ENCODE assay signal across 8 cellular contexts in genomic region chr1:247331526-247332214, GRCh38. TPM values are rescaled to one million over a fixed set of nuclear protein-coding genes. Genes with fewer than 3 reads are reported as not detected.
DNase-seq lines count a peak whose midpoint lies in the region; ATAC-seq and TF ChIP-seq lines count a peak whose summit lies in the region.

TSS of gene ZNF496 (minus strand) at chr1:247331867. CDS start at chr1:247329578, 2,289 bp downstream.

- DNase-seq in BJ (ENCODE audit: low read depth) (peak; percentile 30), NCI-H446 treated with DMSO at 0.1 percent for 48 hours (lab: John Stamatoyannopoulos, UW) (peak; percentile 71), dermis microvascular lymphatic vessel endothelial cell (ENCODE audit: low read depth in 2 of 2) (peak; percentile 76 to 87)
- peak; percentile 41 for DNase-seq in activated CD4-positive, alpha-beta T cell treated with anti-CD3 and anti-CD28 coated beads, Interleukin-2, amount 10 ng/mL, durations not matched to agents 7 days and 5 days
- peak; percentile 57 for DNase-seq in stimulated activated CD4-positive, alpha-beta T cell treated with anti-CD3 and anti-CD28 coated beads, Interleukin-4, amount 100 ng/mL, for 24 hours

- H3K36me3 Mint-ChIP-seq in activated CD4-positive, alpha-beta T cell treated with anti-CD3 and anti-CD28 coated beads, Interleukin-2, amount 10 ng/mL, durations not matched to agents 7 days and 5 days (ENCODE audit: low read depth): peaks cover 5% of the 10 kb centered on the region

- H3K4me1 Mint-ChIP-seq in activated CD4-positive, alpha-beta T cell treated with anti-CD3 and anti-CD28 coated beads, Interleukin-2, amount 10 ng/mL, durations not matched to agents 7 days and 5 days: peaks cover 29% of the 10 kb centered on the region

- H3K27me3 ChIP-seq in BJ (ENCODE audit: control insufficient read depth, insufficient read depth, low read length) (no peaks in the 10 kb centered on the region), liver (ENCODE audit: control insufficient read depth in 4 of 4, insufficient read depth in 4 of 4, low read length in 3 of 4) (no peaks in the 10 kb centered on the region)

- TF ChIP-seq RAD21 in liver (IDR thresholded peaks at IDR 0.05): no peak

- H3K4me3 ChIP-seq in BJ (ENCODE audit: low read depth, low read length) (peak within 1 kb of the TSS; percentile 92), liver (ENCODE audit: low read depth in 1 of 3, low read length in 3 of 3) (peak within 1 kb of the TSS; percentile 64 to 77 (median 65))

- H3K27ac Mint-ChIP-seq in activated CD4-positive, alpha-beta T cell treated with anti-CD3 and anti-CD28 coated beads, Interleukin-2, amount 10 ng/mL, durations not matched to agents 7 days and 5 days: peak within 1 kb of the TSS; percentile 88

- WGBS in liver: under 1% methylated on average over 92 of the region's 92 CpGs

- H3K9ac ChIP-seq in liver (ENCODE audit: low read depth in 1 of 2, low read length in 2 of 2): peak within 1 kb of the TSS in 1 of 2 donors; percentile 43

- H3K36me3 ChIP-seq in BJ (ENCODE audit: control insufficient read depth, insufficient read depth, low read length) (peaks cover 13% of the 10 kb centered on the region), liver (ENCODE audit: control insufficient read depth in 4 of 4, insufficient read depth in 3 of 4, low read depth in 1 of 4, low read length in 3 of 4) (peaks cover 0 to 12% (median 2%) of the 10 kb centered on the region in 4 donors)

- TF ChIP-seq POLR2A in GM19193 (IDR thresholded peaks at IDR 0.05; ENCODE audit: extremely low read depth, insufficient read depth, insufficient read length): peak; percentile 49

- no peaks in the 10 kb centered on the region for H3K9me3 Mint-ChIP-seq in activated CD4-positive, alpha-beta T cell treated with anti-CD3 and anti-CD28 coated beads, Interleukin-2, amount 10 ng/mL, durations not matched to agents 7 days and 5 days

- H3K4me1 ChIP-seq in liver (ENCODE audit: control insufficient read depth in 4 of 4, insufficient read depth in 4 of 4, low read length in 3 of 4): peaks cover 3 to 14% (median 7%) of the 10 kb centered on the region in 4 donors

- POLR2A ChIA-PET in BJ (lab: Charles Lee): interaction anchor here (0.5 kb wide), 1 partner anchor 12 kb away, joined by 6 read pairs; no protein-coding TSS in a partner anchor
- POLR2A ChIA-PET in activated CD4-positive, alpha-beta T cell treated with anti-CD3 and anti-CD28 coated beads, Interleukin-2, amount 10 ng/mL, durations not matched to agents 7 days and 5 days (lab: Charles Lee): no interaction called here

- H3K9me3 ChIP-seq in liver (ENCODE audit: control insufficient read depth in 4 of 4, low read length in 3 of 4): no peaks in the 10 kb centered on the region

- peak within 1 kb of the TSS; percentile 88 for H3K4me3 Mint-ChIP-seq in activated CD4-positive, alpha-beta T cell treated with anti-CD3 and anti-CD28 coated beads, Interleukin-2, amount 10 ng/mL, durations not matched to agents 7 days and 5 days

- no peaks in the 10 kb centered on the region for H3K27me3 Mint-ChIP-seq in activated CD4-positive, alpha-beta T cell treated with anti-CD3 and anti-CD28 coated beads, Interleukin-2, amount 10 ng/mL, durations not matched to agents 7 days and 5 days

- CTCF ChIA-PET in BJ (lab: Yijun Ruan, JAX): interaction anchor here (1.4 kb wide), 1 partner anchor 41 kb away, joined by 5 read pairs; no protein-coding TSS in a partner anchor
- CTCF ChIA-PET in activated CD4-positive, alpha-beta T cell treated with anti-CD3 and anti-CD28 coated beads, Interleukin-2, amount 10 ng/mL, durations not matched to agents 7 days and 5 days (lab: Charles Lee): interaction anchor here (0.6 to 1.6 kb wide), 2 partner anchors 9 to 18 kb away, joined by 3 read pairs; no protein-coding TSS in a partner anchor

- TF ChIP-seq CTCF in BJ (IDR thresholded peaks at IDR 0.05; ENCODE audit: insufficient read depth, low read depth, low read length) (no peak), liver (IDR thresholded peaks at IDR 0.05; ENCODE audit: low read depth, low read length, missing input control) (no peak)

- peak within 1 kb of the TSS; percentile 61 to 69 for H3K27ac ChIP-seq in liver (ENCODE audit: low read depth in 1 of 2, low read length in 2 of 2)

- peak; percentile 63 for ATAC-seq in HG03378 (IDR thresholded peaks at IDR 0.05; ENCODE audit: unreplicated experiment)

TF ChIP-seq in liver, 16 proteins besides CTCF, POLR2A, EP300 and RAD21:
- no peak for TF ChIP-seq ATF3 (IDR thresholded peaks at IDR 0.05)
- TF ChIP-seq SP1 (IDR thresholded peaks at IDR 0.05): no peak
- TF ChIP-seq NR2F2 (IDR thresholded peaks at IDR 0.05): no peak
- no peak for TF ChIP-seq JUND (IDR thresholded peaks at IDR 0.05)
- TF ChIP-seq YY1 (IDR thresholded peaks at IDR 0.05): peak; percentile 46
- TF ChIP-seq TAF1 (conservative IDR thresholded peaks at IDR 0.05): no peak
- TF ChIP-seq GABPA (IDR thresholded peaks at IDR 0.05 in 1 of 2, conservative IDR thresholded peaks at IDR 0.05 in 1 of 2): peak in 1 of 2 donors; percentile 29
- no peak for TF ChIP-seq HNF4A (conservative IDR thresholded peaks at IDR 0.05)

RNA-seq across cellular contexts. Expression of gene ZNF496, which starts in this region (rescaled TPM):
- polyA plus RNA-seq in BJ (2011; rRNA removed) (15.1 and 17.8 TPM in 2 replicates), liver (1 to 10 TPM in 1 of 2 donors, under 1 TPM in 1; 0.93 to 3.4 TPM)
- polyA minus RNA-seq in BJ (2011; rRNA and poly(A)+ RNA removed): 19.6 and 26.8 TPM in 2 replicates
- 1 to 10 TPM; 7.2 to 7.4 TPM for total RNA-seq in activated CD4-positive, alpha-beta T cell treated with anti-CD3 and anti-CD28 coated beads, Interleukin-2, amount 10 ng/mL, durations not matched to agents 7 days and 5 days
- total RNA-seq in dermis microvascular lymphatic vessel endothelial cell (17.2 and 24.3 TPM in 2 replicates), liver (1 to 10 TPM; 5.9 to 7.5 TPM)

Comparison
In these comparisons a context has a peak if more than half of its experiments do, and no peak if none do; other contexts are left out.
1. Peak in every context shown above with its lines: DNase-seq, ATAC-seq, H3K4me3 ChIP-seq and H3K27ac ChIP-seq.
2. DNase-seq: peak in every context shown above with its lines; median percentile 82 in dermis microvascular lymphatic vessel endothelial cell; 71 in NCI-H446 treated with DMSO at 0.1 percent for 48 hours; 57 in stimulated activated CD4-positive, alpha-beta T cell treated with anti-CD3 and anti-CD28 coated beads, Interleukin-4, amount 100 ng/mL, for 24 hours; 41 in activated CD4-positive, alpha-beta T cell treated with anti-CD3 and anti-CD28 coated beads, Interleukin-2, amount 10 ng/mL, durations not matched to agents 7 days and 5 days; 30 in BJ.